In the genomic region with DNA sequence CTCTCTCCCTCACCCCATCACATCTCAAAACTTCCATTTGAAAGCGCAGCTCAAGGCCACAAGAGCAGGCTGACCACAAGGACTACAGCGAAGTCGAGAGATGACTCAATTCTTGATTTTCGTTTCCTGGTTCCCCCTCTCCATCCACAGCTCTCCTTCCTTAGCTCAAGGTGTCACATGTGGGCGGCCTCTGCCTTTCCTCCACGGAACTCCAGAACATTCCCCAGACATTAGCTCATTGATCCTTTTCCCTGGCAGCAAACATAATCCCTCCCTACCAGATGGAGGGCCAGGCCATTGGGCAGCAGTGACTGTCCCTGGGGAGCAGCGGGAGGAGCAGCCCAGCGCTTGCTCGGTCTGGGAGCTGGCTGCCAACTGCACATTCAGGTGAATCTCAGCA, we compare ENCODE assay signal across 1 cellular context.
A peak's percentile ranks its signal among the peaks of the same experiment; 100 is the strongest.
TF ChIP-seq lines count a peak whose summit lies in the region.

No MANE protein-coding gene starts in this region.

TF ChIP-seq in SK-N-SH, 30 proteins besides CTCF, POLR2A, EP300 and RAD21 (continued from another document):
- no peak for TF ChIP-seq RXRA (IDR thresholded peaks at IDR 0.05; ENCODE audit: borderline replicate concordance, low read depth)
- TF ChIP-seq, protein P1, sequence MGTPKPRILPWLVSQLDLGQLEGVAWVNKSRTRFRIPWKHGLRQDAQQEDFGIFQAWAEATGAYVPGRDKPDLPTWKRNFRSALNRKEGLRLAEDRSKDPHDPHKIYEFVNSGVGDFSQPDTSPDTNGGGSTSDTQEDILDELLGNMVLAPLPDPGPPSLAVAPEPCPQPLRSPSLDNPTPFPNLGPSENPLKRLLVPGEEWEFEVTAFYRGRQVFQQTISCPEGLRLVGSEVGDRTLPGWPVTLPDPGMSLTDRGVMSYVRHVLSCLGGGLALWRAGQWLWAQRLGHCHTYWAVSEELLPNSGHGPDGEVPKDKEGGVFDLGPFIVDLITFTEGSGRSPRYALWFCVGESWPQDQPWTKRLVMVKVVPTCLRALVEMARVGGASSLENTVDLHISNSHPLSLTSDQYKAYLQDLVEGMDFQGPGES (IDR thresholded peaks at IDR 0.05; ENCODE audit: low read depth, low read length) = no peak
- peak; percentile 42; the same call in 1 of the 2 replicates for TF ChIP-seq TCF12 (IDR thresholded peaks at IDR 0.05)
